In genomic region chr19:12090807-12091206, GRCh38 we compare ENCODE assay signal across 8 cellular contexts. TPM values are rescaled to one million over a fixed set of nuclear protein-coding genes. Genes with fewer than 3 reads are reported as not detected.
DNase-seq lines count a peak whose midpoint lies in the region; ATAC-seq and TF ChIP-seq lines count a peak whose summit lies in the region.

No MANE protein-coding gene starts in this region.

- H3K27me3 ChIP-seq in H9 (ENCODE audit: insufficient read depth, low read length) (no peaks in the 10 kb centered on the region), right atrium auricular region (no peaks in the 10 kb centered on the region)

- H4K91ac ChIP-seq in H9 (ENCODE audit: insufficient read length, low read depth, low read length): no peak overlapping the region

- H3K4me3 ChIP-seq in right atrium auricular region: no peak overlapping the region
- no peak overlapping the region for H3K4me3 ChIP-seq in skeletal muscle cell (ENCODE audit: low read depth, low read length)

- H2BK12ac ChIP-seq in H9 (ENCODE audit: insufficient read length, low read depth, low read length): no peak overlapping the region

- H3K9me3 ChIP-seq in H9 (ENCODE audit: control insufficient read depth, low read depth, low read length) (no peaks in the 10 kb centered on the region), right atrium auricular region (no peaks in the 10 kb centered on the region)

- peaks cover 9 to 27% of the 10 kb centered on the region in 2 experiments; a peak in 4 of 5 replicates for H3K9me3 Mint-ChIP-seq in H9
- peaks cover 4% of the 10 kb centered on the region for H3K9me3 Mint-ChIP-seq in activated naive CD8-positive, alpha-beta T cell treated with anti-CD3 and anti-CD28 coated beads, Interleukin-2, amount 50 U/mL, for 24 hours

- H3K4me1 Mint-ChIP-seq in H9: peaks cover 12 to 19% of the 10 kb centered on the region in 2 experiments
- peaks cover 25% of the 10 kb centered on the region for H3K4me1 Mint-ChIP-seq in activated naive CD8-positive, alpha-beta T cell treated with anti-CD3 and anti-CD28 coated beads, Interleukin-2, amount 50 U/mL, for 24 hours

- no peak overlapping the region for H2BK5ac ChIP-seq in H9 (ENCODE audit: insufficient read length, low read length)

- H3T11ph ChIP-seq in H9 (ENCODE audit: low read length): no peak overlapping the region

- H3K4ac ChIP-seq in H9 (ENCODE audit: low read depth, low read length): no peak overlapping the region

- TF ChIP-seq CTCF in H9 (conservative IDR thresholded peaks at IDR 0.05): peak; percentile 80
- peak; percentile 35 to 72 for TF ChIP-seq CTCF in right atrium auricular region (IDR thresholded peaks at IDR 0.05)

- H3K4me1 ChIP-seq in H9 (ENCODE audit: insufficient read depth, low read length) (no peaks in the 10 kb centered on the region), right atrium auricular region (peaks cover 0 to 8% of the 10 kb centered on the region in 2 donors)

- no peak overlapping the region for H3K9ac ChIP-seq in H9 (ENCODE audit: extremely low read depth, insufficient read length, low read length)

- no peak overlapping the region for H3K4me2 ChIP-seq in H9 (ENCODE audit: insufficient read depth, insufficient read length, low read length)

- no peak overlapping the region for H2BK15ac ChIP-seq in H9 (ENCODE audit: low read depth, low read length)

- no peak overlapping the region for H3K23ac ChIP-seq in H9 (ENCODE audit: insufficient read length, low read depth, low read length)

- no peak overlapping the region for H4K5ac ChIP-seq in H9 (ENCODE audit: insufficient read length, low read depth, low read length)

- H3K56ac ChIP-seq in H9 (ENCODE audit: insufficient read length, low read depth, low read length): no peak overlapping the region

- peak overlapping the region in 1 of 2 experiments; percentile 6; a peak in 2 of 5 replicates for H3K4me3 Mint-ChIP-seq in H9
- no peak overlapping the region for H3K4me3 Mint-ChIP-seq in activated naive CD8-positive, alpha-beta T cell treated with anti-CD3 and anti-CD28 coated beads, Interleukin-2, amount 50 U/mL, for 24 hours

- H3K23me2 ChIP-seq in H9 (ENCODE audit: insufficient read length, low read depth, low read length, poor library complexity, severe bottlenecking): peaks cover 4% of the 10 kb centered on the region

- H4K20me1 ChIP-seq in H9 (ENCODE audit: control insufficient read depth, insufficient read depth, insufficient read length): no peaks in the 10 kb centered on the region

- H3K27me3 Mint-ChIP-seq in H9 (ENCODE audit: low read depth): no peaks in the 10 kb centered on the region
- peaks cover 6% of the 10 kb centered on the region for H3K27me3 Mint-ChIP-seq in activated naive CD8-positive, alpha-beta T cell treated with anti-CD3 and anti-CD28 coated beads, Interleukin-2, amount 50 U/mL, for 24 hours

- peaks cover 4% of the 10 kb centered on the region; the same call in 1 of the 2 replicates for H3K79me2 ChIP-seq in H9 (ENCODE audit: insufficient read depth, low read length)

- peak; percentile 26 for ATAC-seq in activated naive CD8-positive, alpha-beta T cell treated with anti-CD3 and anti-CD28 coated beads, Interleukin-2, amount 50 U/mL, for 24 hours
- no peak for ATAC-seq in HG02970 (IDR thresholded peaks at IDR 0.05; ENCODE audit: low FRiP score, unreplicated experiment)
- no peak for ATAC-seq in HG03460 (IDR thresholded peaks at IDR 0.05; ENCODE audit: unreplicated experiment)

- H4K8ac ChIP-seq in H9 (replicated peaks; ENCODE audit: insufficient read length, low read depth, low read length): no peak overlapping the region

- no CpG with 5 or more reads among the region's 5 CpGs for WGBS in H9 (ENCODE audit: extremely low coverage, insufficient read length, low lambda C conversion rate)

- peak overlapping the region in 2 of 3 experiments; percentile 44 to 76; a peak in 2 of 7 replicates for H3K27ac Mint-ChIP-seq in H9
- no peak overlapping the region for H3K27ac Mint-ChIP-seq in activated naive CD8-positive, alpha-beta T cell treated with anti-CD3 and anti-CD28 coated beads, Interleukin-2, amount 50 U/mL, for 24 hours

- no peak overlapping the region for H2AK5ac ChIP-seq in H9 (ENCODE audit: insufficient read length, low read length)

- H2BK120ac ChIP-seq in H9 (ENCODE audit: low read depth, low read length, poor library complexity, severe bottlenecking): no peak overlapping the region

- H3K27ac ChIP-seq in H9 (ENCODE audit: insufficient read length, low read depth, low read length): no peak overlapping the region
- no peak overlapping the region for H3K27ac ChIP-seq in right atrium auricular region

- no peak overlapping the region for H2AFZ ChIP-seq in H9 (ENCODE audit: low read length)

- H3K36me3 ChIP-seq in right atrium auricular region: no peaks in the 10 kb centered on the region

- H3K18ac ChIP-seq in H9 (ENCODE audit: insufficient read length, low read depth, low read length): no peak overlapping the region

- H3K36me3 Mint-ChIP-seq in H9 (ENCODE audit: insufficient read depth in 1 of 3, low read depth in 3 of 3): peaks cover 21 to 24% (median 24%) of the 10 kb centered on the region in 3 experiments
- H3K36me3 Mint-ChIP-seq in activated naive CD8-positive, alpha-beta T cell treated with anti-CD3 and anti-CD28 coated beads, Interleukin-2, amount 50 U/mL, for 24 hours (ENCODE audit: low read depth): peaks cover 20% of the 10 kb centered on the region

- no peak overlapping the region for H2BK20ac ChIP-seq in H9 (ENCODE audit: low read depth, low read length, poor library complexity, severe bottlenecking)

- no peak overlapping the region for H3K14ac ChIP-seq in H9 (ENCODE audit: insufficient read depth, low read length)

- peaks cover 3% of the 10 kb centered on the region for H3K79me1 ChIP-seq in H9 (ENCODE audit: insufficient read depth, low read depth, low read length, poor library complexity, severe bottlenecking)

- peak; percentile 69 to 76 for DNase-seq in AML-193 (lab: John Stamatoyannopoulos, UW)
- peak; percentile 58 for DNase-seq in H9
- DNase-seq in T follicular helper cell (ENCODE audit: low read depth): peak; percentile 32
- DNase-seq in activated naive CD8-positive, alpha-beta T cell treated with anti-CD3 and anti-CD28 coated beads, Interleukin-2, amount 50 U/mL, for 24 hours: peak; percentile 82
- DNase-seq in right atrium auricular region (ENCODE audit: low spot score): peak; percentile 62
- DNase-seq in skeletal muscle cell (ENCODE audit: low read depth): peak; percentile 7

RNA-seq across cellular contexts. Expression of gene ZNF844, which starts 26.3 kb away (rescaled TPM):
- 8.7 and 10.0 TPM in 2 replicates for total RNA-seq in H9 (2021)
- total RNA-seq in right atrium auricular region: 10 to 100 TPM in 1 of 2 donors, 1 to 10 TPM in 1; 6.2 to 10.8 TPM

RNA-seq across cellular contexts. Expression of gene ZNF878, which starts 38.0 kb away (rescaled TPM):
- total RNA-seq in H9 (2021) (5.4 and 5.6 TPM in 2 replicates), right atrium auricular region (under 1 TPM; 0.20 to 0.26 TPM)

RNA-seq across cellular contexts. Expression of gene ZNF20, which starts 49.3 kb away (rescaled TPM):
- total RNA-seq in H9 (2021) (5.6 and 5.7 TPM in 2 replicates), right atrium auricular region (1 to 10 TPM in 1 of 2 donors, under 1 TPM in 1; 0.79 to 1.4 TPM)

RNA-seq across cellular contexts. Expression of gene ZNF433, which starts 55.3 kb away (rescaled TPM):
- total RNA-seq in H9 (2021) (1.9 and 2.4 TPM in 2 replicates), right atrium auricular region (1 to 10 TPM; 4.4 to 5.5 TPM)

Comparison
In these comparisons a context has a peak if more than half of its experiments do, and no peak if none do; other contexts are left out.
1. DNase-seq: peak in every context shown above with its lines; median percentile 82 in activated naive CD8-positive, alpha-beta T cell treated with anti-CD3 and anti-CD28 coated beads, Interleukin-2, amount 50 U/mL, for 24 hours; 72 in AML-193; 62 in right atrium auricular region; 58 in H9; 32 in T follicular helper cell; 7 in skeletal muscle cell.